ENCODE assay signal across 15 cellular contexts in genomic region chr5:55033568-55033967, GRCh38. TPM values are rescaled to one million over a fixed set of nuclear protein-coding genes. Genes with fewer than 3 reads are reported as not detected.
"Had no signal": no experiment of that assay in that cellular context is flagged by ENCODE, and none has a peak within 500 bp of the region (broad histone marks: within the 10 kb centered on the region; RNA-seq: fewer than 3 reads in every experiment).

No MANE protein-coding gene starts in this region.

- DNase-seq: activated naive CD4-positive, alpha-beta T cell treated with anti-CD3 and anti-CD28 coated beads, Interleukin-2, amount 50 U/mL, for 16 hours; amniotic stem cell; cerebellar nuclear complex; foreskin melanocyte; mesenchymal stem cell; posterior cingulate gyrus; retina; tibial artery had no signal

- H3K27ac Mint-ChIP-seq: activated T-helper 2 cell treated with anti-CD3 and anti-CD28 coated beads, Interferon-gamma antibody, Interleukin-2, Interleukin-4, amounts not matched to agents 10 μg/mL and 5 μg/mL and 100 μg/mL, durations not matched to agents 14 hours and 24 hours and 36 hours; dendritic cell treated with granulocyte-macrophage colony-stimulating factor and Interleukin-4, amounts not matched to agents 40 ng/mL and 50 ng/mL, for 4 days; stimulated activated memory B cell treated with anti-CD40 and anti-IgM and Interleukin-4, amounts not matched to agents 10 μg/mL and 1 μg/mL and 100 μg/mL, for 72 hours had no signal

- ATAC-seq: natural killer cell treated with Interleukin-12 subunit alpha and Interleukin-12 subunit beta and Interleukin-15 and Interleukin-18, amount 100 ng/mL, for 72 hours; stimulated activated memory B cell treated with anti-CD40 and anti-IgM and Interleukin-4, amounts not matched to agents 10 μg/mL and 1 μg/mL and 100 μg/mL, for 72 hours had no signal

- H3K36me3 Mint-ChIP-seq: stimulated activated memory B cell treated with anti-CD40 and anti-IgM and Interleukin-4, amounts not matched to agents 10 μg/mL and 1 μg/mL and 100 μg/mL, for 72 hours had no signal

- H3K4me3 Mint-ChIP-seq: dendritic cell treated with granulocyte-macrophage colony-stimulating factor and Interleukin-4, amounts not matched to agents 40 ng/mL and 50 ng/mL, for 4 days; natural killer cell treated with Interleukin-12 subunit alpha and Interleukin-12 subunit beta and Interleukin-15 and Interleukin-18, amount 100 ng/mL, for 72 hours; stimulated activated memory B cell treated with anti-CD40 and anti-IgM and Interleukin-4, amounts not matched to agents 10 μg/mL and 1 μg/mL and 100 μg/mL, for 72 hours had no signal

- H3K4me1 Mint-ChIP-seq: stimulated activated memory B cell treated with anti-CD40 and anti-IgM and Interleukin-4, amounts not matched to agents 10 μg/mL and 1 μg/mL and 100 μg/mL, for 72 hours had no signal

- H3K27me3 Mint-ChIP-seq: dendritic cell treated with granulocyte-macrophage colony-stimulating factor and Interleukin-4, amounts not matched to agents 40 ng/mL and 50 ng/mL, for 4 days; natural killer cell treated with Interleukin-12 subunit alpha and Interleukin-12 subunit beta and Interleukin-15 and Interleukin-18, amount 100 ng/mL, for 72 hours had no signal

- H3K9me3 Mint-ChIP-seq: dendritic cell treated with granulocyte-macrophage colony-stimulating factor and Interleukin-4, amounts not matched to agents 40 ng/mL and 50 ng/mL, for 4 days; natural killer cell treated with Interleukin-12 subunit alpha and Interleukin-12 subunit beta and Interleukin-15 and Interleukin-18, amount 100 ng/mL, for 72 hours; stimulated activated memory B cell treated with anti-CD40 and anti-IgM and Interleukin-4, amounts not matched to agents 10 μg/mL and 1 μg/mL and 100 μg/mL, for 72 hours had no signal

RNA-seq across cellular contexts. Expression of gene GZMK, which starts 9.5 kb away (rescaled TPM):
- total RNA-seq: fibroblast of lung had no signal
- polyA plus RNA-seq: fibroblast of lung had no signal

RNA-seq across cellular contexts. Expression of gene ESM1, which starts 48.2 kb away (rescaled TPM):
- total RNA-seq: subcutaneous adipose tissue, vagina had no signal
